In genomic region chr12:45357547-45358417, GRCh38 we compare ENCODE assay signal across 1 cellular context.
TF ChIP-seq lines count a peak whose summit lies in the region.

No MANE protein-coding gene starts in this region.

TF ChIP-seq in SK-N-SH, 30 proteins besides CTCF, POLR2A, EP300 and RAD21 (continued from another document):
- no peak for TF ChIP-seq REST (IDR thresholded peaks at IDR 0.05; ENCODE audit: low read depth, low read length)
- peak; percentile 69 for TF ChIP-seq GATA2 (CRISPR knock-in tag; IDR thresholded peaks at IDR 0.05)
- TF ChIP-seq RXRA (IDR thresholded peaks at IDR 0.05; ENCODE audit: borderline replicate concordance, low read depth): peak; percentile 77
- no peak for TF ChIP-seq TAF1 (IDR thresholded peaks at IDR 0.05; ENCODE audit: borderline replicate concordance, low read depth, low read length)
- no peak for TF ChIP-seq GABPA (IDR thresholded peaks at IDR 0.05; ENCODE audit: low read depth)
- no peak for TF ChIP-seq TCF12 (IDR thresholded peaks at IDR 0.05)
- no peak for TF ChIP-seq MXI1 (IDR thresholded peaks at IDR 0.05; ENCODE audit: low read depth, low read length)
- no peak for TF ChIP-seq USF2 (IDR thresholded peaks at IDR 0.05; ENCODE audit: borderline replicate concordance, low read depth, low read length)
- no peak for TF ChIP-seq POLR2AphosphoS5 (IDR thresholded peaks at IDR 0.05; ENCODE audit: low read depth, low read length)
- no peak for TF ChIP-seq ZBTB33 (IDR thresholded peaks at IDR 0.05; ENCODE audit: borderline replicate concordance, low read depth)
- no peak for TF ChIP-seq FOSL2 (IDR thresholded peaks at IDR 0.05; ENCODE audit: borderline replicate concordance, low read depth)
- TF ChIP-seq CHD2 (IDR thresholded peaks at IDR 0.05; ENCODE audit: low read length, partially characterized antibody): no peak
- TF ChIP-seq FOXJ3 (CRISPR knock-in tag; IDR thresholded peaks at IDR 0.05): peak; percentile 45; the same call in 1 of the 2 replicates
- peak; percentile 81; the same call in 1 of the 2 replicates for TF ChIP-seq RCOR1 (IDR thresholded peaks at IDR 0.05; ENCODE audit: low read length)
- no peak for TF ChIP-seq MEF2A (IDR thresholded peaks at IDR 0.05; ENCODE audit: borderline replicate concordance, low read depth)
- no peak for TF ChIP-seq NRF1 (IDR thresholded peaks at IDR 0.05; ENCODE audit: low read depth, low read length)
- no peak for TF ChIP-seq PBX3 (IDR thresholded peaks at IDR 0.05)
- peak; percentile 15; the same call in 1 of the 2 replicates for TF ChIP-seq NFIC (IDR thresholded peaks at IDR 0.05; ENCODE audit: borderline replicate concordance)
- TF ChIP-seq JUND (IDR thresholded peaks at IDR 0.05): no peak
